27 cellular contexts compared by ENCODE assay signal in genomic region chr12:126042286-126042685, GRCh38.
DNase-seq lines count a peak whose midpoint lies in the region; TF ChIP-seq lines count a peak whose summit lies in the region.
"Had no signal": no experiment of that assay in that cellular context is flagged by ENCODE, and none has a peak within 500 bp of the region (broad histone marks: within the 10 kb centered on the region; RNA-seq: fewer than 3 reads in every experiment).

No MANE protein-coding gene starts in this region.

- H3K9me2 ChIP-seq in neural cell (ENCODE audit: insufficient read depth, low read length): no peaks in the 10 kb centered on the region

- DNase-seq in glomerular visceral epithelial cell (ENCODE audit: extremely low spot score): no peak
- DNase-seq: 8988T; ACHN; AML-193; BE2C; C1 segment of cervical spinal cord; Caco-2; Calu3; CD4-positive, alpha-beta memory T cell; CD4-positive, alpha-beta T cell; CD4-positive, CD25-positive, alpha-beta regulatory T cell; CD8-positive, alpha-beta memory T cell; CD8-positive, alpha-beta T cell; COR-L47; DMS 273 treated with DMSO at 0.1 percent for 48 hours; DMS153; DMS53; DMS79; DMS79 treated with DMSO at 0.1 percent for 48 hours; DND-41; EL had no signal

- H3K27me3 ChIP-seq in neural cell (ENCODE audit: insufficient read depth, low read depth, low read length): no peaks in the 10 kb centered on the region
- H3K27me3 ChIP-seq: BE2C; BLaER1; BLaER1 treated with 17β-estradiol and CSF1 and Interleukin-3, amounts not matched to agents 10 nM and 100 nM had no signal

- no peaks in the 10 kb centered on the region for H3K79me2 ChIP-seq in neural cell (replicated peaks; ENCODE audit: insufficient read depth, low read length)

- no peak overlapping the region for H3K4me3 ChIP-seq in neural cell (ENCODE audit: low read length)
- H3K4me3 ChIP-seq: A549; BLaER1; BLaER1 treated with 17β-estradiol and CSF1 and Interleukin-3, amounts not matched to agents 10 nM and 100 nM had no signal

- no peak for TF ChIP-seq RAD21 in neural cell (conservative IDR thresholded peaks at IDR 0.05)

- H3K27ac ChIP-seq in neural cell (ENCODE audit: low read length): peak overlapping the region; percentile 67
- H3K27ac ChIP-seq: 22Rv1; A549; BLaER1; BLaER1 treated with 17β-estradiol and CSF1 and Interleukin-3, amounts not matched to agents 10 nM and 100 nM; C4-2B had no signal

- peak overlapping the region; percentile 34 for H3K4me2 ChIP-seq in neural cell (ENCODE audit: low read length)
- H3K4me2 ChIP-seq: A549; BLaER1; BLaER1 treated with 17β-estradiol and CSF1 and Interleukin-3, amounts not matched to agents 10 nM and 100 nM had no signal

- no peaks in the 10 kb centered on the region for H4K20me1 ChIP-seq in neural cell (ENCODE audit: insufficient read depth)
- H4K20me1 ChIP-seq: BLaER1; BLaER1 treated with 17β-estradiol and CSF1 and Interleukin-3, amounts not matched to agents 10 nM and 100 nM had no signal

- no peak overlapping the region for H2AFZ ChIP-seq in neural cell (ENCODE audit: low read depth, low read length)

- no peak overlapping the region for H3K9ac ChIP-seq in neural cell (ENCODE audit: low read length)
- H3K9ac ChIP-seq: BLaER1; BLaER1 treated with 17β-estradiol and CSF1 and Interleukin-3, amounts not matched to agents 10 nM and 100 nM had no signal

- peak; percentile 88 for TF ChIP-seq EP300 in neural cell (conservative IDR thresholded peaks at IDR 0.05; ENCODE audit: poor library complexity, severe bottlenecking)

- H3F3A ChIP-seq in neural cell (ENCODE audit: insufficient read depth, low read length, poor library complexity, severe bottlenecking): peaks cover 3% of the 10 kb centered on the region

- H3K36me3 ChIP-seq in neural cell (ENCODE audit: insufficient read depth, low read length): no peaks in the 10 kb centered on the region
- H3K36me3 ChIP-seq: BE2C; BLaER1; BLaER1 treated with 17β-estradiol and CSF1 and Interleukin-3, amounts not matched to agents 10 nM and 100 nM had no signal

- no peaks in the 10 kb centered on the region for H3K9me3 ChIP-seq in neural cell (ENCODE audit: low read length)
- H3K9me3 ChIP-seq: A549, BE2C, Caco-2 had no signal

- TF ChIP-seq CTCF in neural cell (IDR thresholded peaks at IDR 0.05; ENCODE audit: poor library complexity, severe bottlenecking): no peak

TF ChIP-seq in neural cell, 6 proteins besides CTCF, POLR2A, EP300 and RAD21:
- TF ChIP-seq EZH2 (IDR thresholded peaks at IDR 0.05; ENCODE audit: borderline replicate concordance, insufficient read depth, low read length, poor library complexity, severe bottlenecking) (no peak), POLR2AphosphoS5 (IDR thresholded peaks at IDR 0.05) (peak; percentile 62), MXI1 (conservative IDR thresholded peaks at IDR 0.05; ENCODE audit: poor library complexity, severe bottlenecking) (peak; percentile 22), REST (IDR thresholded peaks at IDR 0.05; ENCODE audit: borderline replicate concordance) (no peak), SMC3 (conservative IDR thresholded peaks at IDR 0.05; ENCODE audit: poor library complexity) (no peak), TAF1 (IDR thresholded peaks at IDR 0.05; ENCODE audit: low read depth) (no peak)
